In the genomic region with DNA sequence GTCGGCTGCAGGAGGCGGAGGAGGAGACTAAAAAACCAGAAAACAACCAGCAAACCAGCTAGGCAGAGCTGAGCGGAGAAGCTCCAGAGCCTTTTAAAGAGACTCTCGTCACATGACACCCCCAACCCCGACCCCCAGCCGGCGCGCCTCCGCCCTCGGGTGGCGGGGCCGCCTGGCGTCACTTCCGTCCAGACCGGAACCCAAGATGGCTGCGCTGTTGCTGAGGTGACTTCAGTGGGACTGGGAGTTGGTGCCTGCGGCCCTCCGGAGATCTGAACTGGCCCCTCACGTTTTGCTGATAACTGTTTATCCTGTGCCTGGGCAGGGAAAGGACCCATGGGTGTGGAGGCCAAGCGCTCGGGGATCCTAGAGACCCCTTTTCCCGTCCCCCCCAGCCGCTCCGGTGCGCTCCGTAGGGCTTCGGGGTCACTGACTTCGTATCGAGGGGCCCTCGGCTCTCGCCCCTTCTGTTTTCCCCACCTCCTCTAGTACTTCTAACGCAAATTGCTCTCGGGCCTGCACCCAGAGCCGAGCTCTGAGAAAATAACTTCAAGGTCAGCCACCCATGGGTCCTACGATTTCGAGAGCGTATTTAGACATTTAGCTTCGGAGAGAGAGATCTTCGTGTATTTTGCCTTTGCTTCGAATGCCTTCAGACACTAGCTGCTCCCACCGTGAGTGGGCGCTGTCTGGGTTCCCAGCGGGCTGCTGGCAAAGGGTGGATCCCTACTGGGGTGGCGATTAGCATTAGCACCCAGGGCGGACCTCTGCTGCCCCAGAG, we compare ENCODE assay signal across 1 cellular context.
TF ChIP-seq lines count a peak whose summit lies in the region.

A gene with protein sequence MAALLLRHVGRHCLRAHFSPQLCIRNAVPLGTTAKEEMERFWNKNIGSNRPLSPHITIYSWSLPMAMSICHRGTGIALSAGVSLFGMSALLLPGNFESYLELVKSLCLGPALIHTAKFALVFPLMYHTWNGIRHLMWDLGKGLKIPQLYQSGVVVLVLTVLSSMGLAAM (plus strand): TSS at position 181 of the 781 bp plus-strand sequence. CDS start 25 bp downstream, at position 206.

TF ChIP-seq in K562, 482 proteins besides CTCF, POLR2A, EP300 and RAD21 (continued from another document and continues in another):
- TF ChIP-seq, protein P1, sequence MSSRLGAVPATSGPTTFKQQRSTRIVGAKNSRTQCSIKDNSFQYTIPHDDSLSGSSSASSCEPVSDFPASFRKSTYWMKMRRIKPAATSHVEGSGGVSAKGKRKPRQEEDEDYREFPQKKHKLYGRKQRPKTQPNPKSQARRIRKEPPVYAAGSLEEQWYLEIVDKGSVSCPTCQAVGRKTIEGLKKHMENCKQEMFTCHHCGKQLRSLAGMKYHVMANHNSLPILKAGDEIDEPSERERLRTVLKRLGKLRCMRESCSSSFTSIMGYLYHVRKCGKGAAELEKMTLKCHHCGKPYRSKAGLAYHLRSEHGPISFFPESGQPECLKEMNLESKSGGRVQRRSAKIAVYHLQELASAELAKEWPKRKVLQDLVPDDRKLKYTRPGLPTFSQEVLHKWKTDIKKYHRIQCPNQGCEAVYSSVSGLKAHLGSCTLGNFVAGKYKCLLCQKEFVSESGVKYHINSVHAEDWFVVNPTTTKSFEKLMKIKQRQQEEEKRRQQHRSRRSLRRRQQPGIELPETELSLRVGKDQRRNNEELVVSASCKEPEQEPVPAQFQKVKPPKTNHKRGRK (tag; IDR thresholded peaks at IDR 0.05) = no peak
- TF ChIP-seq MCM2 (IDR thresholded peaks at IDR 0.05; ENCODE audit: low read depth) = no peak
- TF ChIP-seq ZNF75A (CRISPR knock-in tag; IDR thresholded peaks at IDR 0.05) = no peak
- TF ChIP-seq, protein P2, sequence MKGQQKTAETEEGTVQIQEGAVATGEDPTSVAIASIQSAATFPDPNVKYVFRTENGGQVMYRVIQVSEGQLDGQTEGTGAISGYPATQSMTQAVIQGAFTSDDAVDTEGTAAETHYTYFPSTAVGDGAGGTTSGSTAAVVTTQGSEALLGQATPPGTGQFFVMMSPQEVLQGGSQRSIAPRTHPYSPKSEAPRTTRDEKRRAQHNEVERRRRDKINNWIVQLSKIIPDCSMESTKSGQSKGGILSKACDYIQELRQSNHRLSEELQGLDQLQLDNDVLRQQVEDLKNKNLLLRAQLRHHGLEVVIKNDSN (CRISPR knock-in tag; IDR thresholded peaks at IDR 0.05) = peak; percentile 91
- TF ChIP-seq ZNF764 (CRISPR knock-in tag; IDR thresholded peaks at IDR 0.05; ENCODE audit: low read depth) = no peak
- peak; percentile 20; the same call in 1 of the 2 replicates for TF ChIP-seq ZBED1 (IDR thresholded peaks at IDR 0.05)
- TF ChIP-seq ZBTB7A (IDR thresholded peaks at IDR 0.05; ENCODE audit: borderline replicate concordance, control insufficient read depth, low read depth, low read length) = peak; percentile 90
- TF ChIP-seq, protein P3, sequence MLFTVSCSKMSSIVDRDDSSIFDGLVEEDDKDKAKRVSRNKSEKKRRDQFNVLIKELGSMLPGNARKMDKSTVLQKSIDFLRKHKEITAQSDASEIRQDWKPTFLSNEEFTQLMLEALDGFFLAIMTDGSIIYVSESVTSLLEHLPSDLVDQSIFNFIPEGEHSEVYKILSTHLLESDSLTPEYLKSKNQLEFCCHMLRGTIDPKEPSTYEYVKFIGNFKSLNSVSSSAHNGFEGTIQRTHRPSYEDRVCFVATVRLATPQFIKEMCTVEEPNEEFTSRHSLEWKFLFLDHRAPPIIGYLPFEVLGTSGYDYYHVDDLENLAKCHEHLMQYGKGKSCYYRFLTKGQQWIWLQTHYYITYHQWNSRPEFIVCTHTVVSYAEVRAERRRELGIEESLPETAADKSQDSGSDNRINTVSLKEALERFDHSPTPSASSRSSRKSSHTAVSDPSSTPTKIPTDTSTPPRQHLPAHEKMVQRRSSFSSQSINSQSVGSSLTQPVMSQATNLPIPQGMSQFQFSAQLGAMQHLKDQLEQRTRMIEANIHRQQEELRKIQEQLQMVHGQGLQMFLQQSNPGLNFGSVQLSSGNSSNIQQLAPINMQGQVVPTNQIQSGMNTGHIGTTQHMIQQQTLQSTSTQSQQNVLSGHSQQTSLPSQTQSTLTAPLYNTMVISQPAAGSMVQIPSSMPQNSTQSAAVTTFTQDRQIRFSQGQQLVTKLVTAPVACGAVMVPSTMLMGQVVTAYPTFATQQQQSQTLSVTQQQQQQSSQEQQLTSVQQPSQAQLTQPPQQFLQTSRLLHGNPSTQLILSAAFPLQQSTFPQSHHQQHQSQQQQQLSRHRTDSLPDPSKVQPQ (CRISPR knock-in tag; IDR thresholded peaks at IDR 0.05; ENCODE audit: borderline replicate concordance) = no peak
- TF ChIP-seq MAFK (IDR thresholded peaks at IDR 0.05; ENCODE audit: low read length) = no peak
- TF ChIP-seq, protein P4, sequence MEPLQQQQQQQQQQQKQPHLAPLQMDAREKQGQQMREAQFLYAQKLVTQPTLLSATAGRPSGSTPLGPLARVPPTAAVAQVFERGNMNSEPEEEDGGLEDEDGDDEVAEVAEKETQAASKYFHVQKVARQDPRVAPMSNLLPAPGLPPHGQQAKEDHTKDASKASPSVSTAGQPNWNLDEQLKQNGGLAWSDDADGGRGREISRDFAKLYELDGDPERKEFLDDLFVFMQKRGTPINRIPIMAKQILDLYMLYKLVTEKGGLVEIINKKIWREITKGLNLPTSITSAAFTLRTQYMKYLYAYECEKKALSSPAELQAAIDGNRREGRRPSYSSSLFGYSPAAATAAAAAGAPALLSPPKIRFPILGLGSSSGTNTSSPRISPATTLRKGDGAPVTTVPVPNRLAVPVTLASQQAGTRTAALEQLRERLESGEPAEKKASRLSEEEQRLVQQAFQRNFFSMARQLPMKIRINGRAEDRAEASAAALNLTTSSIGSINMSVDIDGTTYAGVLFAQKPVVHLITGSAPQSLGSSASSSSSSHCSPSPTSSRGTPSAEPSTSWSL (CRISPR knock-in tag; IDR thresholded peaks at IDR 0.05; ENCODE audit: borderline replicate concordance) = no peak
- peak; percentile 79 for TF ChIP-seq JUND (IDR thresholded peaks at IDR 0.05; ENCODE audit: borderline replicate concordance, low read depth, low read length)
- TF ChIP-seq JUND (tag; IDR thresholded peaks at IDR 0.05; ENCODE audit: borderline replicate concordance, low read depth, low read length) = no peak; the same call in 2 of the 3 replicates
- TF ChIP-seq, protein P5, sequence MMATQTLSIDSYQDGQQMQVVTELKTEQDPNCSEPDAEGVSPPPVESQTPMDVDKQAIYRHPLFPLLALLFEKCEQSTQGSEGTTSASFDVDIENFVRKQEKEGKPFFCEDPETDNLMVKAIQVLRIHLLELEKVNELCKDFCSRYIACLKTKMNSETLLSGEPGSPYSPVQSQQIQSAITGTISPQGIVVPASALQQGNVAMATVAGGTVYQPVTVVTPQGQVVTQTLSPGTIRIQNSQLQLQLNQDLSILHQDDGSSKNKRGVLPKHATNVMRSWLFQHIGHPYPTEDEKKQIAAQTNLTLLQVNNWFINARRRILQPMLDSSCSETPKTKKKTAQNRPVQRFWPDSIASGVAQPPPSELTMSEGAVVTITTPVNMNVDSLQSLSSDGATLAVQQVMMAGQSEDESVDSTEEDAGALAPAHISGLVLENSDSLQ (IDR thresholded peaks at IDR 0.05) = peak; percentile 38; the same call in 1 of the 2 replicates
- TF ChIP-seq HSF4 (CRISPR knock-in tag; IDR thresholded peaks at IDR 0.05; ENCODE audit: borderline replicate concordance) = no peak
- TF ChIP-seq PRPF4 (IDR thresholded peaks at IDR 0.05; ENCODE audit: insufficient read depth, low read depth, low read length, poor library complexity, severe bottlenecking) = no peak
- no peak for TF ChIP-seq ZNF174 (CRISPR knock-in tag; IDR thresholded peaks at IDR 0.05)
- TF ChIP-seq EP400 (IDR thresholded peaks at IDR 0.05) = peak; percentile 75
- TF ChIP-seq PHF20 (IDR thresholded peaks at IDR 0.05; ENCODE audit: partially characterized antibody) = peak; percentile 81
- TF ChIP-seq NR2C1 (IDR thresholded peaks at IDR 0.05) = peak; percentile 72
- peak; percentile 72 for TF ChIP-seq NR2C1 (tag; IDR thresholded peaks at IDR 0.05)
- no peak for TF ChIP-seq ZNF41 (CRISPR knock-in tag; conservative IDR thresholded peaks at IDR 0.05)
- no peak for TF ChIP-seq ZNF507 (tag; conservative IDR thresholded peaks at IDR 0.05)
- no peak for TF ChIP-seq HLTF (IDR thresholded peaks at IDR 0.05)
- 0 out of 2 replicates have a peak, but pooled peaks have one; percentile 36 for TF ChIP-seq BACH1 (tag; IDR thresholded peaks at IDR 0.05)
- no peak for TF ChIP-seq CHD4 (IDR thresholded peaks at IDR 0.05; ENCODE audit: insufficient read depth, insufficient replicate concordance, low read depth, low read length, poor library complexity, severe bottlenecking)
- TF ChIP-seq FUS (optimal IDR thresholded peaks at IDR 0.05; ENCODE audit: low read depth, low read length) = no peak
- TF ChIP-seq PHF8 (IDR thresholded peaks at IDR 0.05; ENCODE audit: borderline replicate concordance, low read length) = peak; percentile 98
- no peak for TF ChIP-seq TCF7L2 (IDR thresholded peaks at IDR 0.05; ENCODE audit: low read depth, low read length)
- TF ChIP-seq PPARD (CRISPR knock-in tag; IDR thresholded peaks at IDR 0.05) = no peak
- 0 out of 2 replicates have a peak, but pooled peaks have one; percentile 44 for TF ChIP-seq ZNF583 (CRISPR knock-in tag; IDR thresholded peaks at IDR 0.05)
- TF ChIP-seq NFATC3 (IDR thresholded peaks at IDR 0.05) = no peak
- peak in 1 of 2 experiments; percentile 66; a peak in 1 of 3 replicates for TF ChIP-seq CBX3 (IDR thresholded peaks at IDR 0.05; ENCODE audit: borderline replicate concordance in 1 of 2, low read length in 2 of 2)
- TF ChIP-seq, protein P6, sequence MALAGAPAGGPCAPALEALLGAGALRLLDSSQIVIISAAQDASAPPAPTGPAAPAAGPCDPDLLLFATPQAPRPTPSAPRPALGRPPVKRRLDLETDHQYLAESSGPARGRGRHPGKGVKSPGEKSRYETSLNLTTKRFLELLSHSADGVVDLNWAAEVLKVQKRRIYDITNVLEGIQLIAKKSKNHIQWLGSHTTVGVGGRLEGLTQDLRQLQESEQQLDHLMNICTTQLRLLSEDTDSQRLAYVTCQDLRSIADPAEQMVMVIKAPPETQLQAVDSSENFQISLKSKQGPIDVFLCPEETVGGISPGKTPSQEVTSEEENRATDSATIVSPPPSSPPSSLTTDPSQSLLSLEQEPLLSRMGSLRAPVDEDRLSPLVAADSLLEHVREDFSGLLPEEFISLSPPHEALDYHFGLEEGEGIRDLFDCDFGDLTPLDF (CRISPR knock-in tag; IDR thresholded peaks at IDR 0.05) = 0 out of 2 replicates have a peak, but pooled peaks have one; percentile 30
- TF ChIP-seq, protein P7, sequence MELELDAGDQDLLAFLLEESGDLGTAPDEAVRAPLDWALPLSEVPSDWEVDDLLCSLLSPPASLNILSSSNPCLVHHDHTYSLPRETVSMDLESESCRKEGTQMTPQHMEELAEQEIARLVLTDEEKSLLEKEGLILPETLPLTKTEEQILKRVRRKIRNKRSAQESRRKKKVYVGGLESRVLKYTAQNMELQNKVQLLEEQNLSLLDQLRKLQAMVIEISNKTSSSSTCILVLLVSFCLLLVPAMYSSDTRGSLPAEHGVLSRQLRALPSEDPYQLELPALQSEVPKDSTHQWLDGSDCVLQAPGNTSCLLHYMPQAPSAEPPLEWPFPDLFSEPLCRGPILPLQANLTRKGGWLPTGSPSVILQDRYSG (tag; conservative IDR thresholded peaks at IDR 0.05; ENCODE audit: low read depth) = 0 out of 2 replicates have a peak, but pooled peaks have one; percentile 47
- TF ChIP-seq TEAD1 (CRISPR knock-in tag; IDR thresholded peaks at IDR 0.05) = peak in 1 of 2 experiments; percentile 83; a peak in 2 of 4 replicates
- peak; percentile 99 for TF ChIP-seq RBFOX2 (IDR thresholded peaks at IDR 0.05; ENCODE audit: low read depth, low read length)
- TF ChIP-seq POLR3G (IDR thresholded peaks at IDR 0.05; ENCODE audit: extremely low read depth, insufficient read length, insufficient replicate concordance) = no peak
- no peak for TF ChIP-seq ZNF134 (CRISPR knock-in tag; conservative IDR thresholded peaks at IDR 0.05)
- TF ChIP-seq, protein P8, sequence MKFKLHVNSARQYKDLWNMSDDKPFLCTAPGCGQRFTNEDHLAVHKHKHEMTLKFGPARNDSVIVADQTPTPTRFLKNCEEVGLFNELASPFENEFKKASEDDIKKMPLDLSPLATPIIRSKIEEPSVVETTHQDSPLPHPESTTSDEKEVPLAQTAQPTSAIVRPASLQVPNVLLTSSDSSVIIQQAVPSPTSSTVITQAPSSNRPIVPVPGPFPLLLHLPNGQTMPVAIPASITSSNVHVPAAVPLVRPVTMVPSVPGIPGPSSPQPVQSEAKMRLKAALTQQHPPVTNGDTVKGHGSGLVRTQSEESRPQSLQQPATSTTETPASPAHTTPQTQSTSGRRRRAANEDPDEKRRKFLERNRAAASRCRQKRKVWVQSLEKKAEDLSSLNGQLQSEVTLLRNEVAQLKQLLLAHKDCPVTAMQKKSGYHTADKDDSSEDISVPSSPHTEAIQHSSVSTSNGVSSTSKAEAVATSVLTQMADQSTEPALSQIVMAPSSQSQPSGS (CRISPR knock-in tag; IDR thresholded peaks at IDR 0.05) = no peak
- TF ChIP-seq MTF1 (CRISPR knock-in tag; IDR thresholded peaks at IDR 0.05; ENCODE audit: borderline replicate concordance) = no peak
- no peak for TF ChIP-seq NFE2L1 (tag; IDR thresholded peaks at IDR 0.05; ENCODE audit: borderline replicate concordance, low read depth)
- TF ChIP-seq, protein P9, sequence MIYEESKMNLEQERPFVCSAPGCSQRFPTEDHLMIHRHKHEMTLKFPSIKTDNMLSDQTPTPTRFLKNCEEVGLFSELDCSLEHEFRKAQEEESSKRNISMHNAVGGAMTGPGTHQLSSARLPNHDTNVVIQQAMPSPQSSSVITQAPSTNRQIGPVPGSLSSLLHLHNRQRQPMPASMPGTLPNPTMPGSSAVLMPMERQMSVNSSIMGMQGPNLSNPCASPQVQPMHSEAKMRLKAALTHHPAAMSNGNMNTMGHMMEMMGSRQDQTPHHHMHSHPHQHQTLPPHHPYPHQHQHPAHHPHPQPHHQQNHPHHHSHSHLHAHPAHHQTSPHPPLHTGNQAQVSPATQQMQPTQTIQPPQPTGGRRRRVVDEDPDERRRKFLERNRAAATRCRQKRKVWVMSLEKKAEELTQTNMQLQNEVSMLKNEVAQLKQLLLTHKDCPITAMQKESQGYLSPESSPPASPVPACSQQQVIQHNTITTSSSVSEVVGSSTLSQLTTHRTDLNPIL (CRISPR knock-in tag; IDR thresholded peaks at IDR 0.05) = no peak
- no peak for TF ChIP-seq DACH1 (IDR thresholded peaks at IDR 0.05; ENCODE audit: partially characterized antibody)
- TF ChIP-seq TEAD4 (IDR thresholded peaks at IDR 0.05; ENCODE audit: low read length) = no peak
- TF ChIP-seq TEAD4 (CRISPR knock-in tag; IDR thresholded peaks at IDR 0.05; ENCODE audit: borderline replicate concordance) = 0 out of 2 replicates have a peak, but pooled peaks have one; percentile 43
- 0 out of 2 replicates have a peak, but pooled peaks have one; percentile 12 for TF ChIP-seq SMARCA4 (IDR thresholded peaks at IDR 0.05)
- TF ChIP-seq SRSF7 (optimal IDR thresholded peaks at IDR 0.05; ENCODE audit: low read depth, low read length) = no peak
- no peak for TF ChIP-seq MECOM (CRISPR knock-in tag; IDR thresholded peaks at IDR 0.05)
- TF ChIP-seq SNRNP70 (optimal IDR thresholded peaks at IDR 0.05; ENCODE audit: low read depth, low read length) = no peak
- peak; percentile 46 for TF ChIP-seq BHLHE40 (IDR thresholded peaks at IDR 0.05; ENCODE audit: low read length)
